In the genomic region with DNA sequence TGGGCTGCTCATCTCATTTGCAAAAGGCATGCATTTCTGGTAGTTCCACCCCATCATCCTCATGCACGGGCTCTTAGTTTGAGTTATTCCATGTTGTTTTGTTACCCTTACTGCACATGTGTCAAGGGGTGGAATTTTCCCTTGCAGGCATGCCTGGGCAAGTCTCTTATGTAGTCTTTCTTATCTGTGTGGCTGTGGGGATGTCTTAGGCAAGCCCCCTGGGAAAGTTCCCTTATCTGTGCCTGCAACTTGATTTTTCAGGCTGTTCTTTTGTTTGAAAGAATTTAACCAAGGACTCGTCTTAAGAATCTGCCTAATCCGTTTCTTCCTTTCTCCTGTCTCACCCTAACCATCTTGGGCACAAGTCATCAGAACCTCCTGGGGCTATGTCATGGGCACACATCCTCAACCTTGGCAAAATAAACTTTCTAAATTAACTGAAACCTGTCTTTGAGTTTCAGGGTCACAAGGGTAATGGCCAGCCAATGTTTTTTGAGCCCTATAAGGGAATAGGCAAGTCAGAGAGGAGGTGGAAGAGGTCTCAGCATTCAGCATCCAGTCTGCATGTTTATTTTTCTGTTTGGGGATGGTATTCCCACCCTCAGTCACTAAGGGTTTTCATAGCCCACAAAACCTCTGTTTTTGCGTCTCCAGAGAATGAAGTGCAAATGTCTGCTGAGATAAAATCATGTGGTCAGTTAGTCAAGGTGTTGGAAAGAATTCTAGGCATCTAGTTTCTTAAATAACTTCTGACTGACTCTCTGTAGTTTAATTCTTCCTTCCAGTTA, we compare ENCODE assay signal across 14 cellular contexts.
DNase-seq lines count a peak whose midpoint lies in the region; ATAC-seq, FAIRE-seq and TF ChIP-seq lines count a peak whose summit lies in the region.
"Had no signal": no experiment of that assay in that cellular context is flagged by ENCODE, and none has a peak within 500 bp of the region (broad histone marks: within the 10 kb centered on the region; RNA-seq: fewer than 3 reads in every experiment).

No MANE protein-coding gene starts in this region.

- no peak for FAIRE-seq in HepG2 (lab: Jason Lieb, UNC)

- TF ChIP-seq RAD21 in HepG2 (CRISPR knock-in tag; IDR thresholded peaks at IDR 0.05), result no peak

- no peaks in the 10 kb centered on the region for H3K79me2 ChIP-seq in HepG2 (ENCODE audit: insufficient read depth, low read length)

- intact Hi-C loops in HepG2 (cut with micrococcal nuclease; ENCODE audit: unreplicated experiment), result no loop called here
- intact Hi-C loops in right lobe of liver (cut with DNase I), result no loop called here
- intact Hi-C loops in activated T-helper 1 cell treated with anti-CD3 and anti-CD28 coated beads, Interleukin-12 subunit alpha, Interleukin-12 subunit beta, Interleukin-2, Interleukin-4 antibody, amounts not matched to agents 30 ng/mL and 10 ng/mL and 1 ng/mL, durations not matched to agents 14 hours and 24 hours and 36 hours (cut with micrococcal nuclease), result no loop called here

- CTCF ChIA-PET in HepG2 (lab: Yijun Ruan, JAX; ENCODE audit: low intra/inter-chr PET ratio, low total read pairs), result no interaction called here

- 13% methylated on average over 4 of the region's 4 CpGs for WGBS in HepG2 (ENCODE audit: low lambda C conversion rate)
- WGBS in right lobe of liver (ENCODE audit: insufficient coverage, low coverage, low lambda C conversion rate, missing lambda C conversion rate), result 29% methylated on average over 4 of the region's 4 CpGs

- no peak overlapping the region for H3K4me2 ChIP-seq in HepG2 (ENCODE audit: low read depth, low read length)

- H3K36me3 Mint-ChIP-seq in activated T-helper 1 cell treated with anti-CD3 and anti-CD28 coated beads, Interleukin-12 subunit alpha, Interleukin-12 subunit beta, Interleukin-2, Interleukin-4 antibody, amounts not matched to agents 30 ng/mL and 10 ng/mL and 1 ng/mL, durations not matched to agents 14 hours and 24 hours and 36 hours (ENCODE audit: low read depth), result no peaks in the 10 kb centered on the region

- TF ChIP-seq EP300 in HepG2 (IDR thresholded peaks at IDR 0.05; ENCODE audit: low read depth in 2 of 2, low read length in 2 of 2) (no peak), HepG2 (CRISPR knock-in tag; IDR thresholded peaks at IDR 0.05; ENCODE audit: borderline replicate concordance) (no peak)

- no peak for TF ChIP-seq CTCF in HepG2 (CRISPR knock-in tag; IDR thresholded peaks at IDR 0.05)
- TF ChIP-seq CTCF in right lobe of liver (IDR thresholded peaks at IDR 0.05), result no peak
- TF ChIP-seq CTCF in astrocyte of the cerebellum (IDR thresholded peaks at IDR 0.05; ENCODE audit: low read depth, low read length, missing control alignments), result no peak

- ATAC-seq in HepG2 (no peak), right lobe of liver (no peak), HG03039 (IDR thresholded peaks at IDR 0.05; ENCODE audit: unreplicated experiment) (no peak)
- ATAC-seq: activated CD4-positive, CD25-positive, alpha-beta regulatory T cell treated with anti-CD3 and anti-CD28 coated beads, Interleukin-2, amount 50 U/mL, for 24 hours; left lobe of liver had no signal

- in situ Hi-C loops in HepG2 (cut with HindIII; ENCODE audit: extremely low pct_ligation_motif_present, low pct_unique_long_range_greater_than_20kb) (no loop called here), astrocyte of the cerebellum (cut with HindIII; ENCODE audit: low sequenced_read_pairs) (no loop called here)

- POLR2A ChIA-PET in HepG2 (lab: Yijun Ruan, JAX), result no interaction called here

- H3K4me1 ChIP-seq in HepG2 (ENCODE audit: insufficient read depth, low read length), result no peaks in the 10 kb centered on the region
- no peaks in the 10 kb centered on the region for H3K4me1 ChIP-seq in right lobe of liver
- H3K4me1 ChIP-seq: tibial artery had no signal

- no peak overlapping the region for H3K27ac ChIP-seq in HepG2 (ENCODE audit: extremely low read length, insufficient read depth, low read length)
- no peak overlapping the region for H3K27ac ChIP-seq in right lobe of liver
- H3K27ac ChIP-seq: tibial artery had no signal

- no peak overlapping the region for H3K4me3 Mint-ChIP-seq in activated T-helper 1 cell treated with anti-CD3 and anti-CD28 coated beads, Interleukin-12 subunit alpha, Interleukin-12 subunit beta, Interleukin-2, Interleukin-4 antibody, amounts not matched to agents 30 ng/mL and 10 ng/mL and 1 ng/mL, durations not matched to agents 14 hours and 24 hours and 36 hours

- H3K9me3 ChIP-seq in HepG2 (ENCODE audit: low read length), result no peaks in the 10 kb centered on the region
- no peaks in the 10 kb centered on the region for H3K9me3 ChIP-seq in right lobe of liver
- H3K9me3 ChIP-seq: tibial artery had no signal

- peaks cover 5% of the 10 kb centered on the region for H3K9me3 Mint-ChIP-seq in activated T-helper 1 cell treated with anti-CD3 and anti-CD28 coated beads, Interleukin-12 subunit alpha, Interleukin-12 subunit beta, Interleukin-2, Interleukin-4 antibody, amounts not matched to agents 30 ng/mL and 10 ng/mL and 1 ng/mL, durations not matched to agents 14 hours and 24 hours and 36 hours

- no peaks in the 10 kb centered on the region for H4K20me1 ChIP-seq in HepG2 (ENCODE audit: insufficient read depth, low read length)

- H3K9ac ChIP-seq in HepG2 (ENCODE audit: insufficient read depth, low read depth, low read length), result no peak overlapping the region

- H2AFZ ChIP-seq in HepG2 (ENCODE audit: low read length), result no peak overlapping the region

- H3K36me3 ChIP-seq in HepG2 (replicated peaks in 1 of 2; ENCODE audit: control insufficient read depth in 1 of 2, insufficient read depth in 2 of 2, low read length in 2 of 2) (no peaks in the 10 kb centered on the region), right lobe of liver (no peaks in the 10 kb centered on the region)
- H3K36me3 ChIP-seq: tibial artery had no signal

- no peaks in the 10 kb centered on the region for H3K27me3 Mint-ChIP-seq in activated T-helper 1 cell treated with anti-CD3 and anti-CD28 coated beads, Interleukin-12 subunit alpha, Interleukin-12 subunit beta, Interleukin-2, Interleukin-4 antibody, amounts not matched to agents 30 ng/mL and 10 ng/mL and 1 ng/mL, durations not matched to agents 14 hours and 24 hours and 36 hours (ENCODE audit: insufficient read depth)

- no peak overlapping the region for H3K27ac Mint-ChIP-seq in activated T-helper 1 cell treated with anti-CD3 and anti-CD28 coated beads, Interleukin-12 subunit alpha, Interleukin-12 subunit beta, Interleukin-2, Interleukin-4 antibody, amounts not matched to agents 30 ng/mL and 10 ng/mL and 1 ng/mL, durations not matched to agents 14 hours and 24 hours and 36 hours

- no peak overlapping the region for H3K4me3 ChIP-seq in HepG2 (replicated peaks in 1 of 3; ENCODE audit: insufficient read depth in 1 of 3, low read depth in 2 of 3, low read length in 3 of 3)
- no peak overlapping the region for H3K4me3 ChIP-seq in right lobe of liver
- H3K4me3 ChIP-seq in astrocyte of the cerebellum (ENCODE audit: low read depth, low read length), result no peak overlapping the region
- H3K4me3 ChIP-seq: tibial artery had no signal

- no TSS peak for BruUV-seq in HepG2 (replicated peaks; lab: Mats Ljungman, UMichigan)

- H3K27me3 ChIP-seq in HepG2 (ENCODE audit: control insufficient read depth in 1 of 2, insufficient read depth in 2 of 2, low read length in 2 of 2) (no peaks in the 10 kb centered on the region), right lobe of liver (no peaks in the 10 kb centered on the region)
- H3K27me3 ChIP-seq: tibial artery had no signal

- H3K4me1 Mint-ChIP-seq in activated T-helper 1 cell treated with anti-CD3 and anti-CD28 coated beads, Interleukin-12 subunit alpha, Interleukin-12 subunit beta, Interleukin-2, Interleukin-4 antibody, amounts not matched to agents 30 ng/mL and 10 ng/mL and 1 ng/mL, durations not matched to agents 14 hours and 24 hours and 36 hours (ENCODE audit: low read depth), result no peaks in the 10 kb centered on the region

- DNase-seq in HepG2 (ENCODE audit: low spot score) (no peak), right lobe of liver (no peak), astrocyte of the cerebellum (ENCODE audit: low read depth) (peak; percentile 46), iris pigment epithelial cell (ENCODE audit: low read depth) (peak; percentile 54), NCI-H1694 treated with DMSO at 0.1 percent for 48 hours (lab: John Stamatoyannopoulos, UW) (no peak)
- DNase-seq in activated T-helper 1 cell treated with anti-CD3 and anti-CD28 coated beads, Interleukin-12 subunit alpha, Interleukin-12 subunit beta, Interleukin-2, Interleukin-4 antibody, amounts not matched to agents 30 ng/mL and 10 ng/mL and 1 ng/mL, durations not matched to agents 14 hours and 24 hours and 36 hours (ENCODE audit: low spot score), result no peak
- DNase-seq in activated effector memory CD4-positive, alpha-beta T cell treated with anti-CD3 and anti-CD28 coated beads, Interleukin-2, amount 50 U/mL, for 16 hours, result no peak
- DNase-seq: ACHN; activated CD8-positive, alpha-beta memory T cell treated with anti-CD3 and anti-CD28 coated beads, Interleukin-2, amount 50 U/mL, for 4 hours; stimulated activated CD4-positive, alpha-beta T cell treated with anti-CD3 and anti-CD28 coated beads, Interleukin-15, amount 100 ng/mL, for 24 hours; tibial artery had no signal

- no peak for TF ChIP-seq POLR2A in HepG2 (IDR thresholded peaks at IDR 0.05; ENCODE audit: insufficient read depth in 1 of 2, low read depth in 2 of 2, low read length in 2 of 2)
- TF ChIP-seq POLR2A in right lobe of liver (IDR thresholded peaks at IDR 0.05), result no peak

TF ChIP-seq in HepG2, 621 proteins besides CTCF, POLR2A, EP300 and RAD21:
- TF ChIP-seq ZBTB7A (CRISPR knock-in tag; IDR thresholded peaks at IDR 0.05) (no peak), TP53 (CRISPR knock-in tag; conservative IDR thresholded peaks at IDR 0.05) (peak; percentile 92; the same call in 1 of the 2 replicates), TCF12 (IDR thresholded peaks at IDR 0.05) (no peak), TCF12 (CRISPR knock-in tag; IDR thresholded peaks at IDR 0.05) (no peak), ZNF558 (CRISPR knock-in tag; IDR thresholded peaks at IDR 0.05; ENCODE audit: borderline replicate concordance) (no peak)

Comparison
In these comparisons a context has a peak if more than half of its experiments do, and no peak if none do; other contexts are left out.
1. DNase-seq: peak in astrocyte of the cerebellum (single experiment) and iris pigment epithelial cell (single experiment); none in HepG2 (single experiment), right lobe of liver (0 of 3), activated T-helper 1 cell treated with anti-CD3 and anti-CD28 coated beads, Interleukin-12 subunit alpha, Interleukin-12 subunit beta, Interleukin-2, Interleukin-4 antibody, amounts not matched to agents 30 ng/mL and 10 ng/mL and 1 ng/mL, durations not matched to agents 14 hours and 24 hours and 36 hours (single experiment), NCI-H1694 treated with DMSO at 0.1 percent for 48 hours (single experiment) and activated effector memory CD4-positive, alpha-beta T cell treated with anti-CD3 and anti-CD28 coated beads, Interleukin-2, amount 50 U/mL, for 16 hours (single experiment).